In genomic region chr1:181135815-181136737, GRCh38 we compare ENCODE assay signal across 8 cellular contexts. TPM values are rescaled to one million over a fixed set of nuclear protein-coding genes. Genes with fewer than 3 reads are reported as not detected.
A peak's percentile ranks its signal among the peaks of the same experiment; 100 is the strongest.
DNase-seq lines count a peak whose midpoint lies in the region; ATAC-seq, FAIRE-seq and TF ChIP-seq lines count a peak whose summit lies in the region.

No MANE protein-coding gene starts in this region.

- peak overlapping the region; percentile 95 for H3K27ac Mint-ChIP-seq in activated CD4-positive, alpha-beta T cell treated with anti-CD3 and anti-CD28 coated beads, Interleukin-2, amount 10 ng/mL, durations not matched to agents 24 days and 14 days

- H3K27me3 Mint-ChIP-seq in activated CD4-positive, alpha-beta T cell treated with anti-CD3 and anti-CD28 coated beads, Interleukin-2, amount 10 ng/mL, durations not matched to agents 24 days and 14 days = no peaks in the 10 kb centered on the region

- peak overlapping the region in 9 of 12 donors; percentile 6 to 88 (median 50) for H3K27ac ChIP-seq in heart left ventricle
- no peak overlapping the region for H3K27ac ChIP-seq in effector memory CD4-positive, alpha-beta T cell (ENCODE audit: insufficient read depth, low read length, poor library complexity, severe bottlenecking)

- 69 to 79% (median 74%) methylated on average over 12 of the region's 12 CpGs for WGBS in heart left ventricle, 4 donors

- H3K9me3 ChIP-seq in heart left ventricle = no peaks in the 10 kb centered on the region
- H3K9me3 ChIP-seq in effector memory CD4-positive, alpha-beta T cell (ENCODE audit: control insufficient read depth, low read length) = no peaks in the 10 kb centered on the region

- peak overlapping the region; percentile 6 for H3K4me3 Mint-ChIP-seq in activated CD4-positive, alpha-beta T cell treated with anti-CD3 and anti-CD28 coated beads, Interleukin-2, amount 10 ng/mL, durations not matched to agents 24 days and 14 days

- intact Hi-C loops in activated CD4-positive, alpha-beta T cell treated with anti-CD3 and anti-CD28 coated beads, Interleukin-2, amount 10 ng/mL, durations not matched to agents 24 days and 14 days (cut with micrococcal nuclease) = no loop called here
- intact Hi-C loops in heart left ventricle (cut with DNase I) = no loop called here

- no peaks in the 10 kb centered on the region for H3K36me3 Mint-ChIP-seq in activated CD4-positive, alpha-beta T cell treated with anti-CD3 and anti-CD28 coated beads, Interleukin-2, amount 10 ng/mL, durations not matched to agents 24 days and 14 days (ENCODE audit: low read depth)

- H3K9me3 Mint-ChIP-seq in activated CD4-positive, alpha-beta T cell treated with anti-CD3 and anti-CD28 coated beads, Interleukin-2, amount 10 ng/mL, durations not matched to agents 24 days and 14 days = no peaks in the 10 kb centered on the region

- DNase-seq in activated CD4-positive, alpha-beta T cell treated with anti-CD3 and anti-CD28 coated beads, Interleukin-2, amount 10 ng/mL, durations not matched to agents 24 days and 14 days = no peak
- no peak for DNase-seq in activated CD4-positive, alpha-beta T cell treated with anti-CD3 and anti-CD28 coated beads for 4 hours
- DNase-seq in heart left ventricle (no peak), stromal cell of bone marrow (ENCODE audit: low read depth) (peak; percentile 74), DMS153 (lab: John Stamatoyannopoulos, UW) (no peak)
- no peak for DNase-seq in stimulated activated CD4-positive, alpha-beta T cell treated with anti-CD3 and anti-CD28 coated beads, Interleukin-4, amount 100 ng/mL, for 4 hours
- DNase-seq in effector memory CD4-positive, alpha-beta T cell = no peak

- H3K4me1 Mint-ChIP-seq in activated CD4-positive, alpha-beta T cell treated with anti-CD3 and anti-CD28 coated beads, Interleukin-2, amount 10 ng/mL, durations not matched to agents 24 days and 14 days = peaks cover 70% of the 10 kb centered on the region

- H3K36me3 ChIP-seq in heart left ventricle = no peaks in the 10 kb centered on the region
- no peaks in the 10 kb centered on the region for H3K36me3 ChIP-seq in effector memory CD4-positive, alpha-beta T cell (ENCODE audit: control insufficient read depth, insufficient read depth, low read length)

- TF ChIP-seq POLR2A in heart left ventricle (IDR thresholded peaks at IDR 0.05) = no peak

- no peak overlapping the region for H3K4me3 ChIP-seq in heart left ventricle
- no peak overlapping the region for H3K4me3 ChIP-seq in effector memory CD4-positive, alpha-beta T cell (ENCODE audit: insufficient read depth, low read depth, low read length, poor library complexity, severe bottlenecking)

- ATAC-seq in heart left ventricle = peak; percentile 17 to 58 (median 46)

- H3K27me3 ChIP-seq in heart left ventricle = no peaks in the 10 kb centered on the region
- H3K27me3 ChIP-seq in effector memory CD4-positive, alpha-beta T cell (replicated peaks; ENCODE audit: control insufficient read depth, insufficient read depth, low read length, poor library complexity, severe bottlenecking) = no peaks in the 10 kb centered on the region

- peaks cover 0 to 69% (median 36%) of the 10 kb centered on the region in 12 donors for H3K4me1 ChIP-seq in heart left ventricle
- H3K4me1 ChIP-seq in effector memory CD4-positive, alpha-beta T cell (ENCODE audit: control insufficient read depth, insufficient read depth, low read length, poor library complexity, severe bottlenecking) = peaks cover 11% of the 10 kb centered on the region

- FAIRE-seq in TTC549 (lab: Jason Lieb, UNC) = peak; percentile 90

- TF ChIP-seq CTCF in heart left ventricle (IDR thresholded peaks at IDR 0.05) = no peak

RNA-seq across cellular contexts. Expression of gene IER5, which starts 47.6 kb away (rescaled TPM):
- 48.3 and 48.6 TPM in 2 replicates for total RNA-seq in activated CD4-positive, alpha-beta T cell treated with anti-CD3 and anti-CD28 coated beads, Interleukin-2, amount 10 ng/mL, durations not matched to agents 24 days and 14 days
- 10 to 100 TPM; 12.8 to 22.7 (median 18.4) TPM for total RNA-seq in heart left ventricle
- polyA plus RNA-seq in heart left ventricle = 10 to 100 TPM; 19.9 to 23.4 TPM
